ENCODE assay signal across 1 cellular context in the genomic region with DNA sequence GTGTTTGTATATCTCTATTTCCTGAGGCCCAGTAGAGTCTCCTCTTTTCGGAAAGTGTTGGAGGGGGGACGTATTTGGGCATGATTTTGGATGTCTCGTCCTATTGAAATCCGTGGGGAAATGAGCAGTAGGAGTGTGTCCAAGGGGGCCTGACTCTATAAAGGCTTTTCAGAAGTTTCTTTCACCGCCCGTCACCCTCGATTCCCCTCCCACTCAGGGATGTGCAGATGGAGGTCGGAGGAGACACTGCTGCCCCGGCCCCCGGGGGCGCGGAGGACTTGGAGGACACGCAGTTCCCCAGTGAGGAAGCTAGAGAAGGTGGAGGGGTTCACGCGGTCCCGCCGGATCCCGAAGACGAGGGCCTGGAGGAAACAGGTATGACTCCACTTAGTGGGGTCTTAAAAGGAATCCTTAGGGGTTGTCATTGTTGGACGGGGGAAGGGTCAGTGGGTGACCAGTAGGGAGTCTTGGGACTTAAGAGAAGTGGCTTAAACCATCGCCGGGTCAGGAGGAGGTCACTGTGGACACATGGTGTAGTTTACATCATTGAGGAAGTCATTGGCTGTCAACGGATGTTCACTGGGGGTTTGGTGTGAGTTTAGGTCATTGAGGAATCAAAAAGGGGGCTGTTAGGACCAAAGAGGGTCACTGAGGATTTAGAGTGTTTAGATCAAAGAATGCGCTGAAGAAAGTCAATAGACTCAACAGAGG.
TF ChIP-seq lines count a peak whose summit lies in the region.

No MANE protein-coding gene starts in this region.

TF ChIP-seq in HepG2, 621 proteins besides CTCF, POLR2A, EP300 and RAD21 (continued from another document and continues in another):
- TF ChIP-seq, protein P1, sequence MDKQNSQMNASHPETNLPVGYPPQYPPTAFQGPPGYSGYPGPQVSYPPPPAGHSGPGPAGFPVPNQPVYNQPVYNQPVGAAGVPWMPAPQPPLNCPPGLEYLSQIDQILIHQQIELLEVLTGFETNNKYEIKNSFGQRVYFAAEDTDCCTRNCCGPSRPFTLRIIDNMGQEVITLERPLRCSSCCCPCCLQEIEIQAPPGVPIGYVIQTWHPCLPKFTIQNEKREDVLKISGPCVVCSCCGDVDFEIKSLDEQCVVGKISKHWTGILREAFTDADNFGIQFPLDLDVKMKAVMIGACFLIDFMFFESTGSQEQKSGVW (CRISPR knock-in tag; IDR thresholded peaks at IDR 0.05; ENCODE audit: borderline replicate concordance): no peak
- TF ChIP-seq, protein P2, sequence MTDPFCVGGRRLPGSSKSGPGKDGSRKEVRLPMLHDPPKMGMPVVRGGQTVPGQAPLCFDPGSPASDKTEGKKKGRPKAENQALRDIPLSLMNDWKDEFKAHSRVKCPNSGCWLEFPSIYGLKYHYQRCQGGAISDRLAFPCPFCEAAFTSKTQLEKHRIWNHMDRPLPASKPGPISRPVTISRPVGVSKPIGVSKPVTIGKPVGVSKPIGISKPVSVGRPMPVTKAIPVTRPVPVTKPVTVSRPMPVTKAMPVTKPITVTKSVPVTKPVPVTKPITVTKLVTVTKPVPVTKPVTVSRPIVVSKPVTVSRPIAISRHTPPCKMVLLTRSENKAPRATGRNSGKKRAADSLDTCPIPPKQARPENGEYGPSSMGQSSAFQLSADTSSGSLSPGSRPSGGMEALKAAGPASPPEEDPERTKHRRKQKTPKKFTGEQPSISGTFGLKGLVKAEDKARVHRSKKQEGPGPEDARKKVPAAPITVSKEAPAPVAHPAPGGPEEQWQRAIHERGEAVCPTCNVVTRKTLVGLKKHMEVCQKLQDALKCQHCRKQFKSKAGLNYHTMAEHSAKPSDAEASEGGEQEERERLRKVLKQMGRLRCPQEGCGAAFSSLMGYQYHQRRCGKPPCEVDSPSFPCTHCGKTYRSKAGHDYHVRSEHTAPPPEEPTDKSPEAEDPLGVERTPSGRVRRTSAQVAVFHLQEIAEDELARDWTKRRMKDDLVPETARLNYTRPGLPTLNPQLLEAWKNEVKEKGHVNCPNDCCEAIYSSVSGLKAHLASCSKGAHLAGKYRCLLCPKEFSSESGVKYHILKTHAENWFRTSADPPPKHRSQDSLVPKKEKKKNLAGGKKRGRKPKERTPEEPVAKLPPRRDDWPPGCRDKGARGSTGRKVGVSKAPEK (CRISPR knock-in tag; IDR thresholded peaks at IDR 0.05; ENCODE audit: borderline replicate concordance): no peak
- TF ChIP-seq ZNF572 (CRISPR knock-in tag; IDR thresholded peaks at IDR 0.05) (no peak), ZBTB26 (CRISPR knock-in tag; IDR thresholded peaks at IDR 0.05; ENCODE audit: borderline replicate concordance) (no peak), CC2D1A (CRISPR knock-in tag; IDR thresholded peaks at IDR 0.05) (peak; percentile 15; the same call in 1 of the 2 replicates), ZNF816 (CRISPR knock-in tag; IDR thresholded peaks at IDR 0.05; ENCODE audit: borderline replicate concordance) (0 out of 2 replicates have a peak, but pooled peaks have one; percentile 59), SNAPC4 (CRISPR knock-in tag; IDR thresholded peaks at IDR 0.05) (peak; percentile 72; the same call in 1 of the 2 replicates), ZNF563 (CRISPR knock-in tag; IDR thresholded peaks at IDR 0.05) (no peak), ZNF691 (CRISPR knock-in tag; IDR thresholded peaks at IDR 0.05; ENCODE audit: borderline replicate concordance, low read depth) (0 out of 2 replicates have a peak, but pooled peaks have one; percentile 4), MED8 (CRISPR knock-in tag; IDR thresholded peaks at IDR 0.05; ENCODE audit: insufficient replicate concordance) (peak; percentile 18), ZNF598 (CRISPR knock-in tag; IDR thresholded peaks at IDR 0.05; ENCODE audit: borderline replicate concordance) (0 out of 2 replicates have a peak, but pooled peaks have one; percentile 1), ZNF616 (CRISPR knock-in tag; IDR thresholded peaks at IDR 0.05; ENCODE audit: low read depth) (no peak), ZNF17 (CRISPR knock-in tag; IDR thresholded peaks at IDR 0.05) (no peak), NR2F6 (IDR thresholded peaks at IDR 0.05) (no peak), NR2F6 (CRISPR knock-in tag; IDR thresholded peaks at IDR 0.05) (no peak), JUNB (CRISPR knock-in tag; IDR thresholded peaks at IDR 0.05; ENCODE audit: borderline replicate concordance) (0 out of 2 replicates have a peak, but pooled peaks have one; percentile 35), ZNF781 (CRISPR knock-in tag; IDR thresholded peaks at IDR 0.05; ENCODE audit: borderline replicate concordance, not compliant biosample characterization) (peak; percentile 12), ZBTB42 (CRISPR knock-in tag; IDR thresholded peaks at IDR 0.05) (no peak), FIP1L1 (IDR thresholded peaks at IDR 0.05; ENCODE audit: borderline replicate concordance, insufficient read depth, low read depth, low read length) (no peak), PHF21A (CRISPR knock-in tag; IDR thresholded peaks at IDR 0.05) (no peak), ZNF382 (CRISPR knock-in tag; IDR thresholded peaks at IDR 0.05; ENCODE audit: borderline replicate concordance) (no peak), EED (CRISPR knock-in tag; IDR thresholded peaks at IDR 0.05) (peak; percentile 79; the same call in 1 of the 2 replicates), ZNF296 (CRISPR knock-in tag; conservative IDR thresholded peaks at IDR 0.05) (no peak), ATAD3A (CRISPR knock-in tag; IDR thresholded peaks at IDR 0.05) (no peak), EHMT2 (IDR thresholded peaks at IDR 0.05; ENCODE audit: borderline replicate concordance, low read depth, low read length) (peak; percentile 6; the same call in 1 of the 2 replicates), GATAD1 (CRISPR knock-in tag; IDR thresholded peaks at IDR 0.05) (no peak), LRRFIP1 (CRISPR knock-in tag; conservative IDR thresholded peaks at IDR 0.05) (no peak), KLF6 (CRISPR knock-in tag; IDR thresholded peaks at IDR 0.05) (no peak), HIVEP1 (CRISPR knock-in tag; IDR thresholded peaks at IDR 0.05) (no peak)
- TF ChIP-seq, protein P3, sequence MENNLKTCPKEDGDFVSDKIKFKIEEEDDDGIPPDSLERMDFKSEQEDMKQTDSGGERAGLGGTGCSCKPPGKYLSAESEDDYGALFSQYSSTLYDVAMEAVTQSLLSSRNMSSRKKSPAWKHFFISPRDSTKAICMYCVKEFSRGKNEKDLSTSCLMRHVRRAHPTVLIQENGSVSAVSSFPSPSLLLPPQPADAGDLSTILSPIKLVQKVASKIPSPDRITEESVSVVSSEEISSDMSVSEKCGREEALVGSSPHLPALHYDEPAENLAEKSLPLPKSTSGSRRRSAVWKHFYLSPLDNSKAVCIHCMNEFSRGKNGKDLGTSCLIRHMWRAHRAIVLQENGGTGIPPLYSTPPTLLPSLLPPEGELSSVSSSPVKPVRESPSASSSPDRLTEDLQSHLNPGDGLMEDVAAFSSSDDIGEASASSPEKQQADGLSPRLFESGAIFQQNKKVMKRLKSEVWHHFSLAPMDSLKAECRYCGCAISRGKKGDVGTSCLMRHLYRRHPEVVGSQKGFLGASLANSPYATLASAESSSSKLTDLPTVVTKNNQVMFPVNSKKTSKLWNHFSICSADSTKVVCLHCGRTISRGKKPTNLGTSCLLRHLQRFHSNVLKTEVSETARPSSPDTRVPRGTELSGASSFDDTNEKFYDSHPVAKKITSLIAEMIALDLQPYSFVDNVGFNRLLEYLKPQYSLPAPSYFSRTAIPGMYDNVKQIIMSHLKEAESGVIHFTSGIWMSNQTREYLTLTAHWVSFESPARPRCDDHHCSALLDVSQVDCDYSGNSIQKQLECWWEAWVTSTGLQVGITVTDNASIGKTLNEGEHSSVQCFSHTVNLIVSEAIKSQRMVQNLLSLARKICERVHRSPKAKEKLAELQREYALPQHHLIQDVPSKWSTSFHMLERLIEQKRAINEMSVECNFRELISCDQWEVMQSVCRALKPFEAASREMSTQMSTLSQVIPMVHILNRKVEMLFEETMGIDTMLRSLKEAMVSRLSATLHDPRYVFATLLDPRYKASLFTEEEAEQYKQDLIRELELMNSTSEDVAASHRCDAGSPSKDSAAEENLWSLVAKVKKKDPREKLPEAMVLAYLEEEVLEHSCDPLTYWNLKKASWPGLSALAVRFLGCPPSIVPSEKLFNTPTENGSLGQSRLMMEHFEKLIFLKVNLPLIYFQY (CRISPR knock-in tag; IDR thresholded peaks at IDR 0.05; ENCODE audit: borderline replicate concordance): no peak
- TF ChIP-seq, protein P4, sequence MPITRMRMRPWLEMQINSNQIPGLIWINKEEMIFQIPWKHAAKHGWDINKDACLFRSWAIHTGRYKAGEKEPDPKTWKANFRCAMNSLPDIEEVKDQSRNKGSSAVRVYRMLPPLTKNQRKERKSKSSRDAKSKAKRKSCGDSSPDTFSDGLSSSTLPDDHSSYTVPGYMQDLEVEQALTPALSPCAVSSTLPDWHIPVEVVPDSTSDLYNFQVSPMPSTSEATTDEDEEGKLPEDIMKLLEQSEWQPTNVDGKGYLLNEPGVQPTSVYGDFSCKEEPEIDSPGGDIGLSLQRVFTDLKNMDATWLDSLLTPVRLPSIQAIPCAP (CRISPR knock-in tag; IDR thresholded peaks at IDR 0.05; ENCODE audit: low read depth): no peak
